In genomic region chr2:213242653-213243052, GRCh38 we compare ENCODE assay signal across 29 cellular contexts. TPM values are rescaled to one million over a fixed set of nuclear protein-coding genes. Genes with fewer than 3 reads are reported as not detected.
DNase-seq lines count a peak whose midpoint lies in the region; ATAC-seq, FAIRE-seq and TF ChIP-seq lines count a peak whose summit lies in the region.
"Had no signal": no experiment of that assay in that cellular context is flagged by ENCODE, and none has a peak within 500 bp of the region (broad histone marks: within the 10 kb centered on the region; RNA-seq: fewer than 3 reads in every experiment).

No MANE protein-coding gene starts in this region.

- H4K20me1 ChIP-seq in HepG2 (ENCODE audit: insufficient read depth, low read length) (no peaks in the 10 kb centered on the region), MM.1S (ENCODE audit: insufficient read depth, low read length) (no peaks in the 10 kb centered on the region), GM12878 (ENCODE audit: control insufficient read depth, insufficient read depth) (no peaks in the 10 kb centered on the region)

- no peak for DNase-seq in HepG2 (ENCODE audit: low spot score)
- DNase-seq in right lobe of liver: no peak
- DNase-seq in MM.1S: no peak
- no peak for DNase-seq in GM12878 (ENCODE audit: low read depth, low spot score)
- DNase-seq in foreskin melanocyte: no peak
- DNase-seq in stimulated activated effector memory CD8-positive, alpha-beta T cell treated with anti-CD3 and anti-CD28 coated beads, Interleukin-12 subunit alpha, Interleukin-12 subunit beta, amount 100 ng/mL, for 72 hours (ENCODE audit: low spot score in 2 of 2): no peak
- DNase-seq: ACHN, BE2C, DMS53, GDM1, KG1, NCI-H1092 treated with DMSO at 0.1 percent for 48 hours, NCI-H1436, NCI-H187, NCI-H2081 treated with DMSO at 0.1 percent for 48 hours, NCI-H2171, NCI-H226, NCI-H510A, NCI-H69, OCI-M1, Peyer's patch, SIG-M5, SW 1271 had no signal

- H3K4me3 ChIP-seq in HepG2 (replicated peaks in 1 of 3; ENCODE audit: insufficient read depth in 1 of 3, low read depth in 2 of 3, low read length in 3 of 3) (no peak overlapping the region), right lobe of liver (no peak overlapping the region), MM.1S (ENCODE audit: low read length) (no peak overlapping the region), GM12878 (no peak overlapping the region)
- H3K4me3 ChIP-seq: Peyer's patch, SK-N-MC had no signal

- TF ChIP-seq EP300 in HepG2 (IDR thresholded peaks at IDR 0.05; ENCODE audit: low read depth in 2 of 2, low read length in 2 of 2): no peak
- no peak for TF ChIP-seq EP300 in HepG2 (CRISPR knock-in tag; IDR thresholded peaks at IDR 0.05; ENCODE audit: borderline replicate concordance)
- TF ChIP-seq EP300 in GM12878 (IDR thresholded peaks at IDR 0.05; ENCODE audit: borderline replicate concordance in 1 of 2, control insufficient read depth in 1 of 2, low read depth in 2 of 2, low read length in 2 of 2): no peak

- no peak overlapping the region for H3K9ac ChIP-seq in HepG2 (ENCODE audit: insufficient read depth, low read depth, low read length)
- no peak overlapping the region for H3K9ac ChIP-seq in MM.1S (ENCODE audit: low read length)
- no peak overlapping the region; the same call in 1 of the 2 replicates for H3K9ac ChIP-seq in GM12878 (ENCODE audit: control insufficient read depth, insufficient read depth, low read length)

- no peak for FAIRE-seq in HepG2 (lab: Jason Lieb, UNC)
- FAIRE-seq in GM12878 (lab: Jason Lieb, UNC): no peak
- FAIRE-seq: D721Med, H54 had no signal

- no peaks in the 10 kb centered on the region for H3K36me3 Mint-ChIP-seq in stimulated activated effector memory CD8-positive, alpha-beta T cell treated with anti-CD3 and anti-CD28 coated beads, Interleukin-12 subunit alpha, Interleukin-12 subunit beta, amount 100 ng/mL, for 72 hours
- H3K36me3 Mint-ChIP-seq: CD14-positive monocyte had no signal

- no peaks in the 10 kb centered on the region for H3K9me3 Mint-ChIP-seq in stimulated activated effector memory CD8-positive, alpha-beta T cell treated with anti-CD3 and anti-CD28 coated beads, Interleukin-12 subunit alpha, Interleukin-12 subunit beta, amount 100 ng/mL, for 72 hours
- H3K9me3 Mint-ChIP-seq: CD14-positive monocyte had no signal

- CTCF ChIA-PET in HepG2 (lab: Yijun Ruan, JAX; ENCODE audit: low intra/inter-chr PET ratio, low total read pairs): no interaction called here
- CTCF ChIA-PET in GM12878 (lab: Yijun Ruan, JAX): interaction anchor here (1.0 to 4.8 kb wide), 7 partner anchors 8 to 465 kb away, joined by 3 to 29 read pairs (median 4); partner anchors contain the start of gene IKZF2

- no peaks in the 10 kb centered on the region for H3K4me1 Mint-ChIP-seq in stimulated activated effector memory CD8-positive, alpha-beta T cell treated with anti-CD3 and anti-CD28 coated beads, Interleukin-12 subunit alpha, Interleukin-12 subunit beta, amount 100 ng/mL, for 72 hours
- H3K4me1 Mint-ChIP-seq: CD14-positive monocyte had no signal

- H3K4me1 ChIP-seq in HepG2 (ENCODE audit: insufficient read depth, low read length) (peaks cover 28% of the 10 kb centered on the region), right lobe of liver (peaks cover 0 to 14% (median 3%) of the 10 kb centered on the region in 4 donors), MM.1S (ENCODE audit: low read length) (peaks cover 24% of the 10 kb centered on the region), GM12878 (ENCODE audit: control insufficient read depth, insufficient read depth, low read length) (peaks cover 37% of the 10 kb centered on the region)
- H3K4me1 ChIP-seq: BE2C, Peyer's patch had no signal

- H3K79me2 ChIP-seq in HepG2 (ENCODE audit: insufficient read depth, low read length) (no peaks in the 10 kb centered on the region), MM.1S (ENCODE audit: low read length) (no peaks in the 10 kb centered on the region), GM12878 (ENCODE audit: control insufficient read depth, insufficient read depth, low read length) (peaks cover 55% of the 10 kb centered on the region)

- in situ Hi-C loops in HepG2 (cut with HindIII; ENCODE audit: extremely low pct_ligation_motif_present, low pct_unique_long_range_greater_than_20kb): loop anchor here (10.0 kb wide), 1 partner anchor 1572 kb away; no protein-coding TSS in a partner anchor
- in situ Hi-C loops in GM12878 (cut with MboI): loop anchor here (10.0 to 25.0 kb wide), 2 partner anchors 1495 to 1752 kb away; no protein-coding TSS in a partner anchor

- no TSS peak for BruUV-seq in HepG2 (replicated peaks; lab: Mats Ljungman, UMichigan)
- no TSS peak for BruUV-seq in GM12878 (replicated peaks; lab: Mats Ljungman, UMichigan)

- TF ChIP-seq POLR2A in HepG2 (IDR thresholded peaks at IDR 0.05; ENCODE audit: insufficient read depth in 1 of 2, low read depth in 2 of 2, low read length in 2 of 2): no peak
- no peak for TF ChIP-seq POLR2A in right lobe of liver (IDR thresholded peaks at IDR 0.05)
- no peak for TF ChIP-seq POLR2A in GM12878 (IDR thresholded peaks at IDR 0.05; ENCODE audit: low read depth, low read length)

- WGBS in HepG2 (ENCODE audit: low lambda C conversion rate): 84% methylated on average over 1 of the region's 1 CpG
- 67% methylated on average over 1 of the region's 1 CpG for WGBS in right lobe of liver (ENCODE audit: insufficient coverage, low coverage, low lambda C conversion rate, missing lambda C conversion rate)
- 93% methylated on average over 1 of the region's 1 CpG for WGBS in GM12878 (ENCODE audit: insufficient coverage, insufficient replicate concordance, low lambda C conversion rate, missing lambda C conversion rate)

- H2AFZ ChIP-seq in HepG2 (ENCODE audit: low read length): no peak overlapping the region
- H2AFZ ChIP-seq in MM.1S (ENCODE audit: low read length): no peak overlapping the region
- H2AFZ ChIP-seq in GM12878 (ENCODE audit: control insufficient read depth, low read depth, low read length): no peak overlapping the region

- H3K4me2 ChIP-seq in HepG2 (ENCODE audit: low read depth, low read length): no peak overlapping the region
- H3K4me2 ChIP-seq in MM.1S (ENCODE audit: low read depth, low read length): peak overlapping the region; percentile 75; the same call in 1 of the 2 replicates
- peak overlapping the region; percentile 98 for H3K4me2 ChIP-seq in GM12878 (ENCODE audit: control insufficient read depth, insufficient read depth)

- peaks cover 14% of the 10 kb centered on the region for H3F3A ChIP-seq in MM.1S (ENCODE audit: insufficient read depth, low read length)

- H3K36me3 ChIP-seq in HepG2 (replicated peaks in 1 of 2; ENCODE audit: control insufficient read depth in 1 of 2, insufficient read depth in 2 of 2, low read length in 2 of 2) (no peaks in the 10 kb centered on the region), right lobe of liver (no peaks in the 10 kb centered on the region), MM.1S (replicated peaks; ENCODE audit: insufficient read depth, low read length) (no peaks in the 10 kb centered on the region), GM12878 (ENCODE audit: control insufficient read depth in 2 of 2, insufficient read depth in 2 of 2, low read length in 1 of 2) (no peaks in the 10 kb centered on the region)
- H3K36me3 ChIP-seq: BE2C, Peyer's patch had no signal

- H3K27ac ChIP-seq in HepG2 (ENCODE audit: extremely low read length, insufficient read depth, low read length) (no peak overlapping the region), right lobe of liver (no peak overlapping the region), MM.1S (ENCODE audit: low read length) (no peak overlapping the region; the same call in 1 of the 2 replicates), GM12878 (ENCODE audit: control insufficient read depth, insufficient read depth) (peak overlapping the region; percentile 98)
- H3K27ac ChIP-seq: 22Rv1, Peyer's patch, SK-N-MC had no signal

- H3K27me3 ChIP-seq in HepG2 (ENCODE audit: control insufficient read depth in 1 of 2, insufficient read depth in 2 of 2, low read length in 2 of 2) (no peaks in the 10 kb centered on the region), right lobe of liver (no peaks in the 10 kb centered on the region), MM.1S (replicated peaks; ENCODE audit: insufficient read depth, low read length) (no peaks in the 10 kb centered on the region), GM12878 (replicated peaks in 1 of 2; ENCODE audit: control insufficient read depth in 2 of 2, insufficient read depth in 2 of 2, low read length in 1 of 2) (no peaks in the 10 kb centered on the region)
- H3K27me3 ChIP-seq: BE2C, Peyer's patch had no signal

- H3K27ac Mint-ChIP-seq in stimulated activated effector memory CD8-positive, alpha-beta T cell treated with anti-CD3 and anti-CD28 coated beads, Interleukin-12 subunit alpha, Interleukin-12 subunit beta, amount 100 ng/mL, for 72 hours: no peak overlapping the region
- H3K27ac Mint-ChIP-seq: CD14-positive monocyte had no signal

- intact Hi-C loops in HepG2 (cut with micrococcal nuclease; ENCODE audit: unreplicated experiment): no loop called here
- intact Hi-C loops in right lobe of liver (cut with DNase I): no loop called here
- intact Hi-C loops in GM12878 (cut with micrococcal nuclease; ENCODE audit: unreplicated experiment): loop anchor here (10.0 kb wide), 1 partner anchor 512 kb away; no protein-coding TSS in a partner anchor

- ATAC-seq in HepG2 (no peak), right lobe of liver (no peak), GM12878 (no peak), GM19463 (IDR thresholded peaks at IDR 0.05; ENCODE audit: unreplicated experiment) (no peak)
- no peak for ATAC-seq in stimulated activated effector memory CD8-positive, alpha-beta T cell treated with anti-CD3 and anti-CD28 coated beads, Interleukin-12 subunit alpha, Interleukin-12 subunit beta, amount 100 ng/mL, for 72 hours

- no peak overlapping the region for H3K4me3 Mint-ChIP-seq in stimulated activated effector memory CD8-positive, alpha-beta T cell treated with anti-CD3 and anti-CD28 coated beads, Interleukin-12 subunit alpha, Interleukin-12 subunit beta, amount 100 ng/mL, for 72 hours
- H3K4me3 Mint-ChIP-seq: CD14-positive monocyte had no signal

- TF ChIP-seq CTCF in HepG2 (CRISPR knock-in tag; IDR thresholded peaks at IDR 0.05) (no peak), right lobe of liver (IDR thresholded peaks at IDR 0.05) (no peak), MM.1S (IDR thresholded peaks at IDR 0.05; ENCODE audit: low read length) (no peak), GM12878 (IDR thresholded peaks at IDR 0.05 in 2 of 3, conservative IDR thresholded peaks at IDR 0.05 in 1 of 3; ENCODE audit: control insufficient read depth in 2 of 3, extremely low read depth in 1 of 3, insufficient read depth in 1 of 3, low read depth in 3 of 3, low read length in 3 of 3) (no peak)

- RAD21 ChIA-PET in GM12878 (lab: Charles Lee; ENCODE audit: unreplicated experiment): interaction anchor here (0.6 to 15.7 kb wide), 11 partner anchors 8 to 273 kb away, joined by 3 to 540 read pairs (median 8); partner anchors contain the start of genes IKZF2 and SPAG16

- TF ChIP-seq RAD21 in HepG2 (CRISPR knock-in tag; IDR thresholded peaks at IDR 0.05) (no peak), GM12878 (IDR thresholded peaks at IDR 0.05; ENCODE audit: insufficient read depth, low read depth, low read length) (no peak)

- POLR2A ChIA-PET in HepG2 (lab: Yijun Ruan, JAX): no interaction called here
- POLR2A ChIA-PET in GM12878 (lab: Charles Lee): interaction anchor here (1.2 to 13.8 kb wide), 8 partner anchors 9 to 224 kb away, joined by 3 to 232 read pairs (median 8); partner anchors contain the start of genes IKZF2 and SPAG16

- SMC1A ChIA-PET in GM12878 (lab: Charles Lee; ENCODE audit: uncharacterized antibody, unreplicated experiment): interaction anchor here (0.7 to 15.7 kb wide), 11 partner anchors 9 to 232 kb away, joined by 3 to 467 read pairs (median 4); partner anchors contain the start of genes IKZF2 and SPAG16

- no peaks in the 10 kb centered on the region for H3K9me3 ChIP-seq in HepG2 (ENCODE audit: low read length)
- H3K9me3 ChIP-seq in right lobe of liver: no peaks in the 10 kb centered on the region
- no peaks in the 10 kb centered on the region for H3K9me3 ChIP-seq in MM.1S (replicated peaks; ENCODE audit: insufficient read depth, low read length)
- no peaks in the 10 kb centered on the region; the same call in 2 of the 3 replicates for H3K9me3 ChIP-seq in GM12878 (replicated peaks; ENCODE audit: control insufficient read depth, insufficient read depth, low read length)
- H3K9me3 ChIP-seq: BE2C, Peyer's patch had no signal

- no peaks in the 10 kb centered on the region for H3K9me2 ChIP-seq in MM.1S (replicated peaks; ENCODE audit: insufficient read depth, low read length)

RNA-seq across cellular contexts. Expression of gene SPAG16, which starts 41.6 kb away (rescaled TPM):
- total RNA-seq in HepG2 (2016; rRNA removed; fragmentation: Illumina TruSeq; extraction: Trizol) (22.3 and 26.5 TPM in 2 replicates), right lobe of liver (10 to 100 TPM in 1 of 6 experiments, 1 to 10 TPM in 5; 7.2 to 15.3 (median 9.0) TPM), GM12878 (2014; rRNA removed) (10.7 and 12.3 TPM in 2 replicates), GM12878 (2014; rRNA removed; fragmentation: Illumina TruSeq; extraction: Trizol) (16.1 and 17.5 TPM in 2 replicates), GM12878 (2021) (9.9 and 13.1 TPM in 2 replicates)
- total RNA-seq in HepG2 (2016; cell fraction: cytosol; rRNA removed; fragmentation: Illumina TruSeq; extraction: Trizol; ENCODE audit: low read depth): 123 and 142 TPM in 2 replicates
- 24.8 and 24.9 TPM in 2 replicates for total RNA-seq in HepG2 (2016; cell fraction: insoluble cytoplasmic fraction; rRNA removed; fragmentation: Illumina TruSeq; extraction: Trizol)
- total RNA-seq in HepG2 (2016; cell fraction: membrane; rRNA removed; fragmentation: Illumina TruSeq; extraction: Trizol): 41.1 and 45.7 TPM in 2 replicates
- 21.2 and 24.6 TPM in 2 replicates for total RNA-seq in HepG2 (2016; cell fraction: nucleus; rRNA removed; fragmentation: Illumina TruSeq; extraction: Trizol)
- polyA plus RNA-seq in HepG2 (2011; rRNA removed) (7.6 and 9.6 TPM in 2 replicates), GM12878 (2011; rRNA removed) (13.3 and 25.0 TPM in 2 replicates), GM12878 (2014; fragmentation: Illumina TruSeq; extraction: Trizol) (18.3 and 18.6 TPM in 2 replicates), GM12878 (2014; fragmentation: Nextera tagmentation; extraction: Ambion mirVana) (10 to 100 TPM in 1 of 2 experiments, 1 to 10 TPM in 1; 6.0 to 12.8 TPM), GM12878 (2014; rRNA removed) (15.0 and 17.2 TPM in 2 replicates), GM12878 (2016; fragmentation: Nextera tagmentation; extraction: Ambion mirVana) (10 to 100 TPM; 24.2 to 25.0 TPM)
- 8.1 and 9.2 TPM in 2 replicates for polyA plus RNA-seq in HepG2 (2011; cell fraction: cytosol; rRNA removed)
- 4.7 and 6.1 TPM in 2 replicates for polyA plus RNA-seq in HepG2 (2011; cell fraction: nucleus; rRNA removed)
- 10.5 and 15.9 TPM in 2 replicates for polyA plus RNA-seq in HepG2 (2012)
- 7.2 and 9.7 TPM in 2 replicates for polyA plus RNA-seq in HepG2 (2016; cell fraction: cytosol; fragmentation: Illumina TruSeq; extraction: Trizol; ENCODE audit: low read depth)
- polyA plus RNA-seq in HepG2 (2016; cell fraction: insoluble cytoplasmic fraction; fragmentation: Illumina TruSeq; extraction: Trizol; ENCODE audit: low read depth): 25.7 and 30.8 TPM in 2 replicates
- 11.7 and 12.5 TPM in 2 replicates for polyA plus RNA-seq in HepG2 (2016; cell fraction: membrane; fragmentation: Illumina TruSeq; extraction: Trizol; ENCODE audit: low read depth)
- 23.4 and 24.3 TPM in 2 replicates for polyA plus RNA-seq in HepG2 (2016; cell fraction: nucleus; fragmentation: Illumina TruSeq; extraction: Trizol; ENCODE audit: insufficient read depth, low read depth)
- 1.3 and 3.1 TPM in 2 replicates for polyA minus RNA-seq in HepG2 (2011; rRNA and poly(A)+ RNA removed; ENCODE audit: low replicate concordance)
- polyA minus RNA-seq in HepG2 (2011; cell fraction: cytosol; rRNA and poly(A)+ RNA removed): 10.3 and 11.1 TPM in 2 replicates
- polyA minus RNA-seq in HepG2 (2011; cell fraction: nucleus; rRNA and poly(A)+ RNA removed): 21.1 and 29.0 TPM in 2 replicates
- 24.1 and 24.7 TPM in 2 replicates for total RNA-seq in GM12878 (2013; cell fraction: nucleolus; rRNA removed)
- 7.7 TPM for polyA plus RNA-seq in GM12878 (2011; ENCODE audit: low read depth)
- polyA plus RNA-seq in GM12878 (2011; cell fraction: cytosol; rRNA removed): 7.0 and 8.0 TPM in 2 replicates
- 4.7 and 6.7 TPM in 2 replicates for polyA plus RNA-seq in GM12878 (2011; cell fraction: nucleus; rRNA removed)
- 10.8 and 12.7 TPM in 2 replicates for polyA plus RNA-seq in GM12878 (2012)
- 5.1 and 5.3 TPM in 2 replicates for polyA minus RNA-seq in GM12878 (2011; rRNA and poly(A)+ RNA removed)
- 4.4 and 5.9 TPM in 2 replicates for polyA minus RNA-seq in GM12878 (2011; cell fraction: cytosol; rRNA and poly(A)+ RNA removed)
- 6.4 and 13.3 TPM in 2 replicates for polyA minus RNA-seq in GM12878 (2011; cell fraction: nucleus; rRNA and poly(A)+ RNA removed)
